Comparison of ENCODE assay signal across 21 cellular contexts in genomic region chr15:52259503-52259902, GRCh38. TPM values are rescaled to one million over a fixed set of nuclear protein-coding genes. Genes with fewer than 3 reads are reported as not detected.
A peak's percentile ranks its signal among the peaks of the same experiment; 100 is the strongest.
DNase-seq lines count a peak whose midpoint lies in the region; ATAC-seq and TF ChIP-seq lines count a peak whose summit lies in the region.
"Had no signal": no experiment of that assay in that cellular context is flagged by ENCODE, and none has a peak within 500 bp of the region (broad histone marks: within the 10 kb centered on the region; RNA-seq: fewer than 3 reads in every experiment).

No MANE protein-coding gene starts in this region.

- no peak for TF ChIP-seq CTCF in LNCaP clone FGC (IDR thresholded peaks at IDR 0.05; ENCODE audit: control insufficient read depth, extremely low read depth, insufficient read depth)
- TF ChIP-seq CTCF in WTC11 (IDR thresholded peaks at IDR 0.05), result no peak
- no peak for TF ChIP-seq CTCF in neural progenitor cell (IDR thresholded peaks at IDR 0.05)
- TF ChIP-seq CTCF in lower lobe of right lung (IDR thresholded peaks at IDR 0.05), result no peak

- H2AFZ ChIP-seq in neural progenitor cell (replicated peaks), result no peak overlapping the region
- H2AFZ ChIP-seq: GM23338 had no signal

- ATAC-seq in WTC11 (no peak), aorta (ENCODE audit: low FRiP score) (no peak), lower lobe of right lung (no peak)
- ATAC-seq in stimulated activated memory B cell treated with anti-CD40 and anti-IgM and Interleukin-4, amounts not matched to agents 10 μg/mL and 1 μg/mL and 100 μg/mL, for 72 hours, result no peak
- ATAC-seq: CD8-positive, alpha-beta T cell; GM23338 had no signal

- no peak overlapping the region for H3K27ac ChIP-seq in neural progenitor cell
- H3K27ac ChIP-seq in aorta (ENCODE audit: low read depth in 1 of 2, low read length in 2 of 2), result no peak overlapping the region
- H3K27ac ChIP-seq in lower lobe of right lung, result no peak overlapping the region

- H3K9ac ChIP-seq in neural progenitor cell, result no peak overlapping the region

- H3K27ac Mint-ChIP-seq in WTC11 (0 out of 2 replicates have a peak overlapping the region, but pooled peaks have one; percentile 94), neural progenitor cell (peak overlapping the region; percentile 88)
- peak overlapping the region; percentile 98 for H3K27ac Mint-ChIP-seq in stimulated activated memory B cell treated with anti-CD40 and anti-IgM and Interleukin-4, amounts not matched to agents 10 μg/mL and 1 μg/mL and 100 μg/mL, for 72 hours
- H3K27ac Mint-ChIP-seq: CD8-positive, alpha-beta T cell had no signal

- no peaks in the 10 kb centered on the region for H3K79me2 ChIP-seq in neural progenitor cell (ENCODE audit: low read depth)

- intact Hi-C loops in aorta (cut with DNase I) (loop anchor here in 1 of 2 donors (10.0 kb wide), 2 partner anchors 105 to 305 kb away; partner anchors contain the start of gene ARPP19), lower lobe of right lung (cut with DNase I) (no loop called here)

- POLR2A ChIA-PET in WTC11 (lab: Charles Lee), result interaction anchor here (0.5 kb wide), 1 partner anchor 248 kb away, joined by 6 read pairs; no protein-coding TSS in a partner anchor

- no peaks in the 10 kb centered on the region for H4K20me1 ChIP-seq in neural progenitor cell (ENCODE audit: low read depth)

- no peaks in the 10 kb centered on the region for H3K27me3 Mint-ChIP-seq in WTC11 (ENCODE audit: low read depth)
- peaks cover 2% of the 10 kb centered on the region for H3K27me3 Mint-ChIP-seq in neural progenitor cell (ENCODE audit: insufficient read depth, low read depth)
- no peaks in the 10 kb centered on the region for H3K27me3 Mint-ChIP-seq in stimulated activated memory B cell treated with anti-CD40 and anti-IgM and Interleukin-4, amounts not matched to agents 10 μg/mL and 1 μg/mL and 100 μg/mL, for 72 hours
- H3K27me3 Mint-ChIP-seq: IgD-negative memory B cell had no signal

- H3K36me3 ChIP-seq in neural progenitor cell (no peaks in the 10 kb centered on the region), aorta (ENCODE audit: control insufficient read depth in 1 of 2, insufficient read depth in 2 of 2, low read length in 1 of 2) (no peaks in the 10 kb centered on the region), lower lobe of right lung (peaks cover 36% of the 10 kb centered on the region)

- peaks cover 52% of the 10 kb centered on the region for H3K4me1 ChIP-seq in neural progenitor cell
- no peaks in the 10 kb centered on the region for H3K4me1 ChIP-seq in aorta (ENCODE audit: control insufficient read depth in 1 of 2, insufficient read depth in 2 of 2, low read length in 2 of 2)
- H3K4me1 ChIP-seq in lower lobe of right lung, result peaks cover 33% of the 10 kb centered on the region

- H3K9me3 Mint-ChIP-seq in WTC11 (no peaks in the 10 kb centered on the region), neural progenitor cell (no peaks in the 10 kb centered on the region)
- H3K9me3 Mint-ChIP-seq in stimulated activated memory B cell treated with anti-CD40 and anti-IgM and Interleukin-4, amounts not matched to agents 10 μg/mL and 1 μg/mL and 100 μg/mL, for 72 hours, result no peaks in the 10 kb centered on the region
- H3K9me3 Mint-ChIP-seq: CD8-positive, alpha-beta T cell; GM23338; IgD-negative memory B cell had no signal

- peaks cover 39% of the 10 kb centered on the region for H3F3A ChIP-seq in neural progenitor cell (ENCODE audit: low read depth)

- H3K4me3 ChIP-seq in LNCaP clone FGC (ENCODE audit: low read depth, low read length) (no peak overlapping the region), neural progenitor cell (no peak overlapping the region), aorta (ENCODE audit: low read length in 2 of 2) (no peak overlapping the region), lower lobe of right lung (no peak overlapping the region)
- H3K4me3 ChIP-seq: GM23338 had no signal

- no peak overlapping the region for H3K4me3 Mint-ChIP-seq in WTC11
- no peak overlapping the region for H3K4me3 Mint-ChIP-seq in neural progenitor cell
- no peak overlapping the region for H3K4me3 Mint-ChIP-seq in stimulated activated memory B cell treated with anti-CD40 and anti-IgM and Interleukin-4, amounts not matched to agents 10 μg/mL and 1 μg/mL and 100 μg/mL, for 72 hours
- H3K4me3 Mint-ChIP-seq: CD8-positive, alpha-beta T cell; GM23338 had no signal

- DNase-seq in LNCaP clone FGC (ENCODE audit: low read depth) (peak; percentile 86), WTC11 (ENCODE audit: low spot score) (no peak), neural progenitor cell (ENCODE audit: low spot score) (no peak), aorta (no peak), lower lobe of right lung (no peak), NCI-H446 treated with DMSO at 0.1 percent for 48 hours (lab: John Stamatoyannopoulos, UW) (no peak)
- DNase-seq: AML-193; C1 segment of cervical spinal cord; Calu3; CD8-positive, alpha-beta T cell; DMS153; NCI-H1694; NCI-H2081; NCI-H2171; NCI-H345; NCI-H526; OCI-M1; Right ventricle myocardium superior had no signal

- H3K36me3 Mint-ChIP-seq in WTC11 (peaks cover 38% of the 10 kb centered on the region), neural progenitor cell (peaks cover 5% of the 10 kb centered on the region)
- peaks cover 9% of the 10 kb centered on the region for H3K36me3 Mint-ChIP-seq in stimulated activated memory B cell treated with anti-CD40 and anti-IgM and Interleukin-4, amounts not matched to agents 10 μg/mL and 1 μg/mL and 100 μg/mL, for 72 hours
- H3K36me3 Mint-ChIP-seq: CD8-positive, alpha-beta T cell had no signal

- no peak overlapping the region for H3K4me2 ChIP-seq in neural progenitor cell
- H3K4me2 ChIP-seq: GM23338 had no signal

- H3K9me3 ChIP-seq in neural progenitor cell (ENCODE audit: low read depth), result no peaks in the 10 kb centered on the region
- H3K9me3 ChIP-seq in aorta (ENCODE audit: control insufficient read depth, low read length), result no peaks in the 10 kb centered on the region
- no peaks in the 10 kb centered on the region for H3K9me3 ChIP-seq in lower lobe of right lung

- CTCF ChIA-PET in WTC11 (lab: Charles Lee), result interaction anchor here (0.7 to 2.0 kb wide), 3 partner anchors 32 to 476 kb away, joined by 3 to 8 read pairs (median 6); no protein-coding TSS in a partner anchor

- H3K27me3 ChIP-seq in neural progenitor cell, result no peaks in the 10 kb centered on the region
- H3K27me3 ChIP-seq in aorta (ENCODE audit: control insufficient read depth in 1 of 2, insufficient read depth in 2 of 2, low read length in 1 of 2), result no peaks in the 10 kb centered on the region
- H3K27me3 ChIP-seq in lower lobe of right lung (ENCODE audit: low read depth), result no peaks in the 10 kb centered on the region

- WGBS in aorta, 2 donors, result 91 to 92% methylated on average over 4 of the region's 4 CpGs

- H3K4me1 Mint-ChIP-seq in WTC11 (peaks cover 59% of the 10 kb centered on the region), neural progenitor cell (peaks cover 66% of the 10 kb centered on the region)
- H3K4me1 Mint-ChIP-seq in stimulated activated memory B cell treated with anti-CD40 and anti-IgM and Interleukin-4, amounts not matched to agents 10 μg/mL and 1 μg/mL and 100 μg/mL, for 72 hours, result peaks cover 60% of the 10 kb centered on the region

TF ChIP-seq in WTC11, 78 proteins besides CTCF, POLR2A, EP300 and RAD21:
- TF ChIP-seq E2F5 (CRISPR knock-in tag; IDR thresholded peaks at IDR 0.05), result no peak
- TF ChIP-seq ZNF317 (CRISPR knock-in tag; IDR thresholded peaks at IDR 0.05; ENCODE audit: borderline replicate concordance, low read depth), result no peak
- TF ChIP-seq ZNF263 (CRISPR knock-in tag; IDR thresholded peaks at IDR 0.05; ENCODE audit: low read depth), result no peak
- TF ChIP-seq CBFB (CRISPR knock-in tag; IDR thresholded peaks at IDR 0.05; ENCODE audit: low read depth), result no peak

RNA-seq across cellular contexts. Expression of gene MYO5C, which starts 36.1 kb away (rescaled TPM):
- total RNA-seq in WTC11 (2021), result 22.5 to 25.3 TPM (median 22.9 TPM) in 3 replicates
- 22.3 and 24.1 TPM in 2 replicates for total RNA-seq in neural progenitor cell (ENCODE audit: low replicate concordance)
- 10 to 100 TPM in 1 of 2 donors, 1 to 10 TPM in 1; 7.8 to 15.3 TPM for total RNA-seq in aorta
- 1 to 10 TPM in 1 of 2 donors, under 1 TPM in 1; 0.08 to 1.8 TPM for polyA plus RNA-seq in aorta
- total RNA-seq in lower lobe of right lung, result 74.7 TPM
